Comparison of ENCODE assay signal across 20 cellular contexts in genomic region chr1:964691-965525, GRCh38. TPM values are rescaled to one million over a fixed set of nuclear protein-coding genes. Genes with fewer than 3 reads are reported as not detected.
DNase-seq lines count a peak whose midpoint lies in the region; ATAC-seq and TF ChIP-seq lines count a peak whose summit lies in the region.
"Had no signal": no experiment of that assay in that cellular context is flagged by ENCODE, and none has a peak within 500 bp of the region (broad histone marks: within the 10 kb centered on the region; RNA-seq: fewer than 3 reads in every experiment).

No MANE protein-coding gene starts in this region.

- peaks cover 13% of the 10 kb centered on the region for H3F3A ChIP-seq in neural progenitor cell (ENCODE audit: low read depth)

- no peaks in the 10 kb centered on the region for H3K27me3 ChIP-seq in RWPE2 (ENCODE audit: insufficient read depth, poor library complexity, severe bottlenecking)
- H3K27me3 ChIP-seq in neural progenitor cell = peaks cover 74% of the 10 kb centered on the region
- peaks cover 13% of the 10 kb centered on the region for H3K27me3 ChIP-seq in lower lobe of right lung (ENCODE audit: low read depth)

- peaks cover 7% of the 10 kb centered on the region for H3K4me1 Mint-ChIP-seq in activated CD4-positive, alpha-beta T cell treated with anti-CD3 and anti-CD28 coated beads, Interleukin-2, amount 10 ng/mL, durations not matched to agents 24 days and 14 days
- H3K4me1 Mint-ChIP-seq in glutamatergic neuron (ENCODE audit: low read depth, unreplicated experiment) (peaks cover 6% of the 10 kb centered on the region), neural progenitor cell (no peaks in the 10 kb centered on the region)

- intact Hi-C loops in activated CD4-positive, alpha-beta T cell treated with anti-CD3 and anti-CD28 coated beads, Interleukin-2, amount 10 ng/mL, durations not matched to agents 24 days and 14 days (cut with micrococcal nuclease) = no loop called here
- intact Hi-C loops in lower lobe of right lung (cut with DNase I) = no loop called here

- H3K4me2 ChIP-seq in neural progenitor cell = no peak overlapping the region

- no peak overlapping the region for H2AFZ ChIP-seq in neural progenitor cell (replicated peaks)
- H2AFZ ChIP-seq: GM23248 had no signal

- peaks cover 11% of the 10 kb centered on the region for H3K36me3 ChIP-seq in RWPE2 (ENCODE audit: low read depth)
- H3K36me3 ChIP-seq in neural progenitor cell = no peaks in the 10 kb centered on the region
- H3K36me3 ChIP-seq in lower lobe of right lung = peaks cover 6% of the 10 kb centered on the region

- H3K27ac Mint-ChIP-seq in activated CD4-positive, alpha-beta T cell treated with anti-CD3 and anti-CD28 coated beads, Interleukin-2, amount 10 ng/mL, durations not matched to agents 24 days and 14 days = no peak overlapping the region
- H3K27ac Mint-ChIP-seq in glutamatergic neuron (ENCODE audit: unreplicated experiment) (no peak overlapping the region), neural progenitor cell (no peak overlapping the region)

- H3K4me1 ChIP-seq in RWPE2 (ENCODE audit: insufficient read depth, poor library complexity, severe bottlenecking) (no peaks in the 10 kb centered on the region), neural progenitor cell (peaks cover 5% of the 10 kb centered on the region), lower lobe of right lung (peaks cover 22% of the 10 kb centered on the region)

- peaks cover 45% of the 10 kb centered on the region for H4K20me1 ChIP-seq in neural progenitor cell (ENCODE audit: low read depth)

- peaks cover 10% of the 10 kb centered on the region for H3K27me3 Mint-ChIP-seq in activated CD4-positive, alpha-beta T cell treated with anti-CD3 and anti-CD28 coated beads, Interleukin-2, amount 10 ng/mL, durations not matched to agents 24 days and 14 days
- H3K27me3 Mint-ChIP-seq in glutamatergic neuron (ENCODE audit: unreplicated experiment) (peaks cover 12% of the 10 kb centered on the region), neural progenitor cell (ENCODE audit: insufficient read depth, low read depth) (peaks cover 43% of the 10 kb centered on the region)
- H3K27me3 Mint-ChIP-seq: CD4-positive, CD25-positive, alpha-beta regulatory T cell had no signal

- no peaks in the 10 kb centered on the region for H3K9me3 Mint-ChIP-seq in activated CD4-positive, alpha-beta T cell treated with anti-CD3 and anti-CD28 coated beads, Interleukin-2, amount 10 ng/mL, durations not matched to agents 24 days and 14 days
- peaks cover 5% of the 10 kb centered on the region for H3K9me3 Mint-ChIP-seq in glutamatergic neuron (ENCODE audit: unreplicated experiment)
- peaks cover 2% of the 10 kb centered on the region for H3K9me3 Mint-ChIP-seq in neural progenitor cell
- H3K9me3 Mint-ChIP-seq: CD4-positive, CD25-positive, alpha-beta regulatory T cell had no signal

- H3K4me3 Mint-ChIP-seq in activated CD4-positive, alpha-beta T cell treated with anti-CD3 and anti-CD28 coated beads, Interleukin-2, amount 10 ng/mL, durations not matched to agents 24 days and 14 days = peak overlapping the region; percentile 63
- H3K4me3 Mint-ChIP-seq in glutamatergic neuron (ENCODE audit: unreplicated experiment) (no peak overlapping the region), neural progenitor cell (peak overlapping the region; percentile 50)

- no peak for DNase-seq in activated CD4-positive, alpha-beta T cell treated with anti-CD3 and anti-CD28 coated beads, Interleukin-2, amount 10 ng/mL, durations not matched to agents 24 days and 14 days
- no peak for DNase-seq in activated CD4-positive, alpha-beta T cell treated with anti-CD3 and anti-CD28 coated beads, Interleukin-2, amount 50 U/mL, for 1 hour
- no peak for DNase-seq in RWPE2 (ENCODE audit: low spot score)
- peak; percentile 12 for DNase-seq in glutamatergic neuron
- no peak for DNase-seq in neural progenitor cell (ENCODE audit: low spot score)
- no peak for DNase-seq in lower lobe of right lung
- DNase-seq: Calu3; CD4-positive, CD25-positive, alpha-beta regulatory T cell; DMS79; GM23248; HCEC 1CT; NCI-H1436 treated with DMSO at 0.1 percent for 48 hours; NCI-H2081; NCI-H510A; NCI-H774 had no signal

- peaks cover 15% of the 10 kb centered on the region for H3K36me3 Mint-ChIP-seq in activated CD4-positive, alpha-beta T cell treated with anti-CD3 and anti-CD28 coated beads, Interleukin-2, amount 10 ng/mL, durations not matched to agents 24 days and 14 days (ENCODE audit: low read depth)
- H3K36me3 Mint-ChIP-seq in glutamatergic neuron (ENCODE audit: unreplicated experiment) = no peaks in the 10 kb centered on the region
- peaks cover 4% of the 10 kb centered on the region for H3K36me3 Mint-ChIP-seq in neural progenitor cell
- H3K36me3 Mint-ChIP-seq: CD4-positive, CD25-positive, alpha-beta regulatory T cell had no signal

- H3K27ac ChIP-seq in RWPE2 (ENCODE audit: poor library complexity, severe bottlenecking) = peak overlapping the region; percentile 89
- no peak overlapping the region for H3K27ac ChIP-seq in neural progenitor cell
- no peak overlapping the region for H3K27ac ChIP-seq in lower lobe of right lung
- H3K27ac ChIP-seq: KMS-11 had no signal

- no peak overlapping the region for H3K9ac ChIP-seq in neural progenitor cell
- H3K9ac ChIP-seq: KMS-11 had no signal

- no peaks in the 10 kb centered on the region for H3K79me2 ChIP-seq in neural progenitor cell (ENCODE audit: low read depth)

- H3K4me3 ChIP-seq in RWPE2 (ENCODE audit: severe bottlenecking) = no peak overlapping the region
- H3K4me3 ChIP-seq in neural progenitor cell = no peak overlapping the region
- no peak overlapping the region for H3K4me3 ChIP-seq in lower lobe of right lung
- H3K4me3 ChIP-seq: GM23248 had no signal

- H3K9me3 ChIP-seq in RWPE2 (ENCODE audit: severe bottlenecking) (no peaks in the 10 kb centered on the region), neural progenitor cell (ENCODE audit: low read depth) (no peaks in the 10 kb centered on the region), lower lobe of right lung (no peaks in the 10 kb centered on the region)

- TF ChIP-seq CTCF in RWPE2 (IDR thresholded peaks at IDR 0.05; ENCODE audit: poor library complexity, severe bottlenecking) (no peak), glutamatergic neuron (IDR thresholded peaks at IDR 0.05; ENCODE audit: partially characterized antibody, unreplicated experiment) (no peak), neural progenitor cell (IDR thresholded peaks at IDR 0.05) (no peak), lower lobe of right lung (IDR thresholded peaks at IDR 0.05) (no peak)

- ATAC-seq in RWPE2 (ENCODE audit: low read depth) (no peak), HG03354 (IDR thresholded peaks at IDR 0.05; ENCODE audit: poor library complexity, severe bottlenecking, unreplicated experiment) (no peak), GM19351 (IDR thresholded peaks at IDR 0.05; ENCODE audit: unreplicated experiment) (no peak), lower lobe of right lung (no peak)
- ATAC-seq: Right ventricle myocardium inferior had no signal

RNA-seq across cellular contexts. Expression of gene PLEKHN1, which starts 1.4 kb away (rescaled TPM):
- 1.8 and 2.8 TPM in 2 replicates for total RNA-seq in activated CD4-positive, alpha-beta T cell treated with anti-CD3 and anti-CD28 coated beads, Interleukin-2, amount 10 ng/mL, durations not matched to agents 24 days and 14 days
- total RNA-seq in glutamatergic neuron (ENCODE audit: unreplicated experiment) (0.29 TPM), neural progenitor cell (ENCODE audit: low replicate concordance) (0.09 TPM in 1 of 2 replicates, not detected in the other), lower lobe of right lung (1.2 TPM)
- total RNA-seq: Right ventricle myocardium inferior had no signal

RNA-seq across cellular contexts. Expression of gene KLHL17, which starts 4.5 kb away (rescaled TPM):
- total RNA-seq in activated CD4-positive, alpha-beta T cell treated with anti-CD3 and anti-CD28 coated beads, Interleukin-2, amount 10 ng/mL, durations not matched to agents 24 days and 14 days = 46.4 and 48.1 TPM in 2 replicates
- total RNA-seq in glutamatergic neuron (ENCODE audit: unreplicated experiment) (103 TPM), neural progenitor cell (ENCODE audit: low replicate concordance) (10.7 and 33.8 TPM in 2 replicates), lower lobe of right lung (17.0 TPM)

RNA-seq across cellular contexts. Expression of gene NOC2L, which starts 5.9 kb away (rescaled TPM):
- 190 and 192 TPM in 2 replicates for total RNA-seq in activated CD4-positive, alpha-beta T cell treated with anti-CD3 and anti-CD28 coated beads, Interleukin-2, amount 10 ng/mL, durations not matched to agents 24 days and 14 days
- 90.3 TPM for total RNA-seq in glutamatergic neuron (ENCODE audit: unreplicated experiment)
- 39.6 and 69.1 TPM in 2 replicates for total RNA-seq in neural progenitor cell (ENCODE audit: low replicate concordance)
- total RNA-seq in lower lobe of right lung = 46.5 TPM

RNA-seq across cellular contexts. Expression of gene PERM1, which starts 17.0 kb away (rescaled TPM):
- not detected in 2 replicates for total RNA-seq in activated CD4-positive, alpha-beta T cell treated with anti-CD3 and anti-CD28 coated beads, Interleukin-2, amount 10 ng/mL, durations not matched to agents 24 days and 14 days
- 0.32 TPM for total RNA-seq in glutamatergic neuron (ENCODE audit: unreplicated experiment)
- not detected in 2 replicates for total RNA-seq in neural progenitor cell (ENCODE audit: low replicate concordance)
- not detected for total RNA-seq in lower lobe of right lung
- total RNA-seq: B cell; Calu3; CD4-positive, CD25-positive, alpha-beta regulatory T cell; GM23248 had no signal

RNA-seq across cellular contexts. Expression of gene HES4, which starts 35.0 kb away (rescaled TPM):
- total RNA-seq in activated CD4-positive, alpha-beta T cell treated with anti-CD3 and anti-CD28 coated beads, Interleukin-2, amount 10 ng/mL, durations not matched to agents 24 days and 14 days = 2.8 and 5.0 TPM in 2 replicates
- total RNA-seq in glutamatergic neuron (ENCODE audit: unreplicated experiment) (218 TPM), neural progenitor cell (ENCODE audit: low replicate concordance) (7.6 and 35.7 TPM in 2 replicates), lower lobe of right lung (21.4 TPM)
